ENCODE assay signal across 29 cellular contexts in genomic region chr4:122360754-122361153, GRCh38. TPM values are rescaled to one million over a fixed set of nuclear protein-coding genes. Genes with fewer than 3 reads are reported as not detected.
"Had no signal": no experiment of that assay in that cellular context is flagged by ENCODE, and none has a peak within 500 bp of the region (broad histone marks: within the 10 kb centered on the region; RNA-seq: fewer than 3 reads in every experiment).

No MANE protein-coding gene starts in this region.

- H3K27me3 ChIP-seq: brain microvascular endothelial cell, dorsolateral prefrontal cortex, gastrocnemius medialis, upper lobe of left lung had no signal

- DNase-seq: activated CD4-positive, alpha-beta T cell treated with anti-CD3 and anti-CD28 coated beads for 36 hours; activated CD4-positive, alpha-beta T cell treated with anti-CD3 and anti-CD28 coated beads, Interleukin-2, amount 50 U/mL, for 48 hours; activated CD8-positive, alpha-beta memory T cell treated with anti-CD3 and anti-CD28 coated beads, Interleukin-2, amount 50 U/mL, for 48 hours; activated naive CD4-positive, alpha-beta T cell treated with Interleukin-2 at 50 U/mL for 16 hours; activated T-cell treated with anti-CD3 and anti-CD28 coated beads, Interleukin-2, amount 50 U/mL, for 48 hours; amygdala; brain microvascular endothelial cell; central memory CD4-positive, alpha-beta T cell; dorsolateral prefrontal cortex; effector memory CD8-positive, alpha-beta T cell; gastrocnemius medialis; hippocampal formation; kidney glomerular epithelial cell; midbrain; nephron progenitor cell; right cardiac atrium; stimulated activated CD4-positive, alpha-beta T cell treated with anti-CD3 and anti-CD28 coated beads, Interleukin-12 subunit alpha, Interleukin-12 subunit beta, amount 100 ng/mL, for 4 hours; stimulated activated CD4-positive, alpha-beta T cell treated with anti-CD3 and anti-CD28 coated beads, Interleukin-4, amount 100 ng/mL, for 4 hours; stimulated activated naive CD8-positive, alpha-beta T cell treated with anti-CD3 and anti-CD28 coated beads, Interleukin-15, Interleukin-2, amounts not matched to agents 100 U/mL and 50 U/mL, for 24 hours; T-cell; upper lobe of left lung had no signal

- H3K27ac ChIP-seq: brain microvascular endothelial cell, dorsolateral prefrontal cortex, gastrocnemius medialis, parathyroid adenoma, upper lobe of left lung had no signal

- ATAC-seq: activated CD4-positive, alpha-beta T cell treated with anti-CD3 and anti-CD28 coated beads for 36 hours; effector memory CD8-positive, alpha-beta T cell; esophagus mucosa; gastrocnemius medialis; right cardiac atrium; stimulated activated naive CD8-positive, alpha-beta T cell treated with anti-CD3 and anti-CD28 coated beads, Interleukin-15, Interleukin-2, amounts not matched to agents 100 U/mL and 50 U/mL, for 24 hours; T-cell; WTC11 had no signal

- H3K4me3 ChIP-seq: dorsolateral prefrontal cortex, gastrocnemius medialis, upper lobe of left lung had no signal

- H3K4me1 ChIP-seq: gastrocnemius medialis, parathyroid adenoma, upper lobe of left lung had no signal

RNA-seq across cellular contexts. Expression of gene ADAD1, which starts 18.1 kb away (rescaled TPM):
- total RNA-seq: activated CD4-positive, alpha-beta T cell treated with anti-CD3 and anti-CD28 coated beads for 36 hours; activated CD8-positive, alpha-beta memory T cell treated with anti-CD3 and anti-CD28 coated beads for 36 hours; endothelial cell of umbilical vein; esophagus mucosa; gastrocnemius medialis; liver; pulmonary artery endothelial cell; right cardiac atrium; skeletal muscle tissue; T-cell; upper lobe of left lung; WTC11 had no signal
- polyA plus RNA-seq: endothelial cell of umbilical vein, liver, right cardiac atrium had no signal
